Comparison of ENCODE assay signal across 8 cellular contexts in genomic region chr7:37354661-37355131, GRCh38.
A peak's percentile ranks its signal among the peaks of the same experiment; 100 is the strongest.
DNase-seq lines count a peak whose midpoint lies in the region; ATAC-seq and TF ChIP-seq lines count a peak whose summit lies in the region.

No MANE protein-coding gene starts in this region.

- peak; percentile 99 to 100 for DNase-seq in Kasumi-1 (lab: John Stamatoyannopoulos, UW)
- peak; percentile 40 for DNase-seq in activated T-helper 2 cell treated with anti-CD3 and anti-CD28 coated beads, Interferon-gamma antibody, Interleukin-2, Interleukin-4, amounts not matched to agents 10 μg/mL and 5 μg/mL and 100 μg/mL, durations not matched to agents 14 hours and 24 hours and 36 hours (ENCODE audit: low spot score)
- DNase-seq in cardiac muscle cell (ENCODE audit: low read depth in 1 of 2, low spot score in 1 of 2) = peak; percentile 30 to 94
- peak; percentile 88 for DNase-seq in sigmoid colon
- DNase-seq in NCI-H1417 (lab: John Stamatoyannopoulos, UW) = no peak
- no peak for DNase-seq in T-helper 9 cell
- DNase-seq in HK-2 (ENCODE audit: unreplicated experiment) = no peak

- no peak overlapping the region for H3K4me3 ChIP-seq in cardiac muscle cell
- no peak overlapping the region for H3K4me3 ChIP-seq in sigmoid colon

- TF ChIP-seq CTCF in cardiac muscle cell (IDR thresholded peaks at IDR 0.05; ENCODE audit: low read depth, low read length) = no peak
- TF ChIP-seq CTCF in sigmoid colon (IDR thresholded peaks at IDR 0.05) = no peak

- intact Hi-C loops in activated T-helper 2 cell treated with anti-CD3 and anti-CD28 coated beads, Interferon-gamma antibody, Interleukin-2, Interleukin-4, amounts not matched to agents 10 μg/mL and 5 μg/mL and 100 μg/mL, durations not matched to agents 14 hours and 24 hours and 36 hours (cut with micrococcal nuclease) = loop anchor here (1.0 to 10.0 kb wide), 4 partner anchors 54 to 880 kb away; no protein-coding TSS in a partner anchor
- intact Hi-C loops in sigmoid colon (cut with DNase I) = no loop called here

- TF ChIP-seq EP300 in sigmoid colon (IDR thresholded peaks at IDR 0.05) = no peak

- H3K9me3 Mint-ChIP-seq in activated T-helper 2 cell treated with anti-CD3 and anti-CD28 coated beads, Interferon-gamma antibody, Interleukin-2, Interleukin-4, amounts not matched to agents 10 μg/mL and 5 μg/mL and 100 μg/mL, durations not matched to agents 14 hours and 24 hours and 36 hours = no peaks in the 10 kb centered on the region

- WGBS in sigmoid colon, 2 donors = 37 to 72% methylated on average over 11 of the region's 11 CpGs

- peaks cover 52% of the 10 kb centered on the region for H3K4me1 ChIP-seq in cardiac muscle cell (ENCODE audit: low read depth)
- H3K4me1 ChIP-seq in sigmoid colon = peaks cover 0 to 13% (median 6%) of the 10 kb centered on the region in 4 donors

- ATAC-seq in GM18861 (IDR thresholded peaks at IDR 0.05; ENCODE audit: unreplicated experiment) = peak; percentile 28

- H3K36me3 ChIP-seq in cardiac muscle cell = no peaks in the 10 kb centered on the region
- H3K36me3 ChIP-seq in sigmoid colon = no peaks in the 10 kb centered on the region

- H3K9me3 ChIP-seq in cardiac muscle cell (ENCODE audit: low read depth) (no peaks in the 10 kb centered on the region), sigmoid colon (no peaks in the 10 kb centered on the region)

- peaks cover 74% of the 10 kb centered on the region for H3K4me1 Mint-ChIP-seq in activated T-helper 2 cell treated with anti-CD3 and anti-CD28 coated beads, Interferon-gamma antibody, Interleukin-2, Interleukin-4, amounts not matched to agents 10 μg/mL and 5 μg/mL and 100 μg/mL, durations not matched to agents 14 hours and 24 hours and 36 hours (ENCODE audit: low read depth)

- H3K27me3 ChIP-seq in cardiac muscle cell (no peaks in the 10 kb centered on the region), sigmoid colon (no peaks in the 10 kb centered on the region)

- no peaks in the 10 kb centered on the region for H3K27me3 Mint-ChIP-seq in activated T-helper 2 cell treated with anti-CD3 and anti-CD28 coated beads, Interferon-gamma antibody, Interleukin-2, Interleukin-4, amounts not matched to agents 10 μg/mL and 5 μg/mL and 100 μg/mL, durations not matched to agents 14 hours and 24 hours and 36 hours (ENCODE audit: low read depth)

- no peaks in the 10 kb centered on the region for H3K36me3 Mint-ChIP-seq in activated T-helper 2 cell treated with anti-CD3 and anti-CD28 coated beads, Interferon-gamma antibody, Interleukin-2, Interleukin-4, amounts not matched to agents 10 μg/mL and 5 μg/mL and 100 μg/mL, durations not matched to agents 14 hours and 24 hours and 36 hours (ENCODE audit: low read depth)

- peak overlapping the region; percentile 97 for H3K27ac Mint-ChIP-seq in activated T-helper 2 cell treated with anti-CD3 and anti-CD28 coated beads, Interferon-gamma antibody, Interleukin-2, Interleukin-4, amounts not matched to agents 10 μg/mL and 5 μg/mL and 100 μg/mL, durations not matched to agents 14 hours and 24 hours and 36 hours

- no peak for TF ChIP-seq POLR2A in sigmoid colon (IDR thresholded peaks at IDR 0.05)

- H3K27ac ChIP-seq in cardiac muscle cell = peak overlapping the region; percentile 95
- peak overlapping the region; percentile 47 to 75 (median 64) for H3K27ac ChIP-seq in sigmoid colon

- H3K4me3 Mint-ChIP-seq in activated T-helper 2 cell treated with anti-CD3 and anti-CD28 coated beads, Interferon-gamma antibody, Interleukin-2, Interleukin-4, amounts not matched to agents 10 μg/mL and 5 μg/mL and 100 μg/mL, durations not matched to agents 14 hours and 24 hours and 36 hours (ENCODE audit: low read depth) = peak overlapping the region; percentile 73

Comparison
In these comparisons a context has a peak if more than half of its experiments do, and no peak if none do; other contexts are left out.
1. DNase-seq: peak in Kasumi-1 (2 of 2), activated T-helper 2 cell treated with anti-CD3 and anti-CD28 coated beads, Interferon-gamma antibody, Interleukin-2, Interleukin-4, amounts not matched to agents 10 μg/mL and 5 μg/mL and 100 μg/mL, durations not matched to agents 14 hours and 24 hours and 36 hours (single experiment), cardiac muscle cell (2 of 2) and sigmoid colon (single experiment); none in NCI-H1417 (0 of 3), T-helper 9 cell (single experiment) and HK-2 (single experiment).